9 cellular contexts compared by ENCODE assay signal in the genomic region with DNA sequence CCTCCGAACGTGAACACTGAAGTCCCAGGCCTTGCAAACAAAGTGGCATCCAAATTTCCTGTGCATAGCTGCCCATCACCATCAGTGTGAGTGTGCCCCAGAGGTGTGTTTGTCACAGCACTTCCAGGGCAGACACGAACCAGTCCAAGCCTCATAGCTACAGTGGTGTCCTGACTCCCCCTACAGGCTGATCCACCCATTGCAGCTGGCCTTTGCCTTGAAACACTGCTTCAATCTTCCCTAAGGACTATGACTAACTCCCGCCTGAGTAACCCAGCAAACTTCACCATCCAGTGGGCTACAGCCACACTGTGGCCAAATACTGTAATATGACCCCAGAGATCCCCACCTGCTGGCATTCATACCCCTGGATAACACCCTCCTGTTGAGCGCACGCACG. TPM values are rescaled to one million over a fixed set of nuclear protein-coding genes. Genes with fewer than 3 reads are reported as not detected.
DNase-seq lines count a peak whose midpoint lies in the region; ATAC-seq, FAIRE-seq and TF ChIP-seq lines count a peak whose summit lies in the region.
"Had no signal": no experiment of that assay in that cellular context is flagged by ENCODE, and none has a peak within 500 bp of the region (broad histone marks: within the 10 kb centered on the region; RNA-seq: fewer than 3 reads in every experiment).

No MANE protein-coding gene starts in this region.

- H3K36me3 ChIP-seq in spleen = peaks cover 0 to 76% (median 56%) of the 10 kb centered on the region in 6 donors

- no peak overlapping the region for H3K27ac ChIP-seq in epithelial cell of prostate
- no peak overlapping the region for H3K27ac ChIP-seq in spleen

- WGBS in spleen, 5 donors = 88 to 95% (median 93%) methylated on average over 3 to 7 of the region's 7 CpGs

- intact Hi-C loops in spleen (cut with DNase I; ENCODE audit: low total_unique reads) = loop anchor here (10.0 kb wide), 2 partner anchors 127 to 363 kb away; partner anchors contain the start of gene ZNF699

- no peaks in the 10 kb centered on the region for H3K27me3 ChIP-seq in spleen (replicated peaks in 1 of 7)

- peaks cover 0 to 32% (median 9%) of the 10 kb centered on the region in 8 donors for H3K9me3 ChIP-seq in spleen

- TF ChIP-seq POLR2A in spleen (IDR thresholded peaks at IDR 0.05) = no peak

- H3K4me1 ChIP-seq in spleen = peaks cover 11 to 48% (median 28%) of the 10 kb centered on the region in 6 donors

- no peak for FAIRE-seq in RCC 7860 (lab: Jason Lieb, UNC)
- FAIRE-seq: colon had no signal

- TF ChIP-seq CTCF in GM12874 (IDR thresholded peaks at IDR 0.05; ENCODE audit: insufficient read depth, low read depth, low read length) (peak; percentile 65), spleen (IDR thresholded peaks at IDR 0.05 in 8 of 11, conservative IDR thresholded peaks at IDR 0.05 in 3 of 11) (peak in 7 of 11 experiments; percentile 21 to 69 (median 59))

- H3K4me3 ChIP-seq in spleen = no peak overlapping the region

- ATAC-seq in HG03460 (IDR thresholded peaks at IDR 0.05; ENCODE audit: unreplicated experiment) = no peak
- no peak for ATAC-seq in GM19035 (IDR thresholded peaks at IDR 0.05; ENCODE audit: unreplicated experiment)

- peak; percentile 57 for DNase-seq in AG08396 (ENCODE audit: low spot score)
- peak in 3 of 5 donors; percentile 9 to 50 (median 14) for DNase-seq in T-helper 1 cell
- DNase-seq in epithelial cell of prostate (ENCODE audit: low read depth, low spot score) = peak; percentile 22
- no peak for DNase-seq in spleen
- DNase-seq in RCC 7860 (ENCODE audit: low spot score) = no peak

RNA-seq across cellular contexts. Expression of gene ZNF266, which starts 3.9 kb away (rescaled TPM):
- total RNA-seq in spleen = 10 to 100 TPM; 26.0 to 73.0 (median 42.9) TPM
- polyA plus RNA-seq in spleen = 10 to 100 TPM; 42.6 to 75.5 (median 59.2) TPM

Comparison
In these comparisons a context has a peak if more than half of its experiments do, and no peak if none do; other contexts are left out.
1. DNase-seq: peak in AG08396 (single experiment), T-helper 1 cell (3 of 5) and epithelial cell of prostate (single experiment); none in spleen (single experiment) and RCC 7860 (single experiment).